In genomic region chr4:181685461-181685860, GRCh38 we compare ENCODE assay signal across 23 cellular contexts.
A peak's percentile ranks its signal among the peaks of the same experiment; 100 is the strongest.
DNase-seq lines count a peak whose midpoint lies in the region; ATAC-seq and TF ChIP-seq lines count a peak whose summit lies in the region.
"Had no signal": no experiment of that assay in that cellular context is flagged by ENCODE, and none has a peak within 500 bp of the region (broad histone marks: within the 10 kb centered on the region; RNA-seq: fewer than 3 reads in every experiment).

No MANE protein-coding gene starts in this region.

- H3K4me1 ChIP-seq in CD8-positive, alpha-beta memory T cell (ENCODE audit: insufficient read depth, low read length), result no peaks in the 10 kb centered on the region
- H3K4me1 ChIP-seq: esophagus squamous epithelium had no signal

- DNase-seq in GM03348 (ENCODE audit: low spot score) (peak; percentile 34), RWPE1 (ENCODE audit: low spot score) (peak; percentile 29), choroid plexus epithelial cell (ENCODE audit: low read depth) (peak; percentile 51), osteocyte (ENCODE audit: extremely low spot score, unreplicated experiment) (no peak)
- DNase-seq in CD8-positive, alpha-beta memory T cell, result no peak
- DNase-seq: activated naive CD8-positive, alpha-beta T cell treated with anti-CD3 and anti-CD28 coated beads, Interleukin-2, amount 10 ng/mL, durations not matched to agents 7 days and 5 days; AML-193; central memory CD4-positive, alpha-beta T cell; COR-L47; effector CD8-positive, alpha-beta T cell; esophagus squamous epithelium; kidney; natural killer cell; NCI-H1930; NCI-H524 treated with DMSO at 0.1 percent for 48 hours; small intestine; stimulated activated CD4-positive, alpha-beta T cell treated with anti-CD3 and anti-CD28 coated beads, Interleukin-4, amount 100 ng/mL, for 24 hours had no signal

- TF ChIP-seq CTCF in RWPE1 (conservative IDR thresholded peaks at IDR 0.05; ENCODE audit: low read depth), result no peak
- no peak for TF ChIP-seq CTCF in choroid plexus epithelial cell (conservative IDR thresholded peaks at IDR 0.05; ENCODE audit: low read depth, low read length)
- TF ChIP-seq CTCF in osteocyte (IDR thresholded peaks at IDR 0.05), result no peak

- peaks cover 4% of the 10 kb centered on the region for H3K9me3 Mint-ChIP-seq in osteocyte (ENCODE audit: unreplicated experiment)
- H3K9me3 Mint-ChIP-seq in CD8-positive, alpha-beta memory T cell, result peaks cover 0 to 12% (median 1%) of the 10 kb centered on the region in 5 donors
- H3K9me3 Mint-ChIP-seq: activated naive CD8-positive, alpha-beta T cell treated with anti-CD3 and anti-CD28 coated beads, Interleukin-2, amount 10 ng/mL, durations not matched to agents 7 days and 5 days; activated T-helper 1 cell treated with anti-CD3 and anti-CD28 coated beads, Interleukin-12 subunit alpha, Interleukin-12 subunit beta, Interleukin-2, Interleukin-4 antibody, amounts not matched to agents 30 ng/mL and 10 ng/mL and 1 ng/mL, durations not matched to agents 14 hours and 24 hours and 36 hours had no signal

- H3K4me3 Mint-ChIP-seq in osteocyte (ENCODE audit: unreplicated experiment), result no peak overlapping the region
- H3K4me3 Mint-ChIP-seq in CD8-positive, alpha-beta memory T cell, result no peak overlapping the region
- H3K4me3 Mint-ChIP-seq: activated naive CD8-positive, alpha-beta T cell treated with anti-CD3 and anti-CD28 coated beads, Interleukin-2, amount 10 ng/mL, durations not matched to agents 7 days and 5 days; activated T-helper 1 cell treated with anti-CD3 and anti-CD28 coated beads, Interleukin-12 subunit alpha, Interleukin-12 subunit beta, Interleukin-2, Interleukin-4 antibody, amounts not matched to agents 30 ng/mL and 10 ng/mL and 1 ng/mL, durations not matched to agents 14 hours and 24 hours and 36 hours; natural killer cell had no signal

- no peaks in the 10 kb centered on the region for H3K27me3 Mint-ChIP-seq in osteocyte (ENCODE audit: unreplicated experiment)
- no peaks in the 10 kb centered on the region for H3K27me3 Mint-ChIP-seq in CD8-positive, alpha-beta memory T cell
- H3K27me3 Mint-ChIP-seq: activated naive CD8-positive, alpha-beta T cell treated with anti-CD3 and anti-CD28 coated beads, Interleukin-2, amount 10 ng/mL, durations not matched to agents 7 days and 5 days had no signal

- H3K4me1 Mint-ChIP-seq in osteocyte (ENCODE audit: unreplicated experiment), result peaks cover 75% of the 10 kb centered on the region
- H3K4me1 Mint-ChIP-seq in CD8-positive, alpha-beta memory T cell, result no peaks in the 10 kb centered on the region
- H3K4me1 Mint-ChIP-seq: activated naive CD8-positive, alpha-beta T cell treated with anti-CD3 and anti-CD28 coated beads, Interleukin-2, amount 10 ng/mL, durations not matched to agents 7 days and 5 days; natural killer cell had no signal

- no peak overlapping the region for H3K27ac ChIP-seq in RWPE1
- no peak overlapping the region for H3K27ac ChIP-seq in CD8-positive, alpha-beta memory T cell (ENCODE audit: low read depth, low read length)
- H3K27ac ChIP-seq: esophagus squamous epithelium had no signal

- no peaks in the 10 kb centered on the region for H3K36me3 ChIP-seq in CD8-positive, alpha-beta memory T cell (ENCODE audit: insufficient read depth, low read length)
- H3K36me3 ChIP-seq: esophagus squamous epithelium had no signal

- H3K27me3 ChIP-seq in CD8-positive, alpha-beta memory T cell (ENCODE audit: insufficient read depth, low read length, poor library complexity, severe bottlenecking), result no peaks in the 10 kb centered on the region
- H3K27me3 ChIP-seq: esophagus squamous epithelium had no signal

- CTCF ChIA-PET in RWPE1 (lab: Yijun Ruan, JAX), result no interaction called here
- CTCF ChIA-PET in CD8-positive, alpha-beta memory T cell (lab: Charles Lee), result no interaction called here

- H3K9me3 ChIP-seq in CD8-positive, alpha-beta memory T cell (ENCODE audit: low read length), result no peaks in the 10 kb centered on the region
- H3K9me3 ChIP-seq: esophagus squamous epithelium had no signal

- H3K36me3 Mint-ChIP-seq in osteocyte (ENCODE audit: unreplicated experiment), result no peaks in the 10 kb centered on the region
- no peaks in the 10 kb centered on the region for H3K36me3 Mint-ChIP-seq in CD8-positive, alpha-beta memory T cell
- H3K36me3 Mint-ChIP-seq: activated naive CD8-positive, alpha-beta T cell treated with anti-CD3 and anti-CD28 coated beads, Interleukin-2, amount 10 ng/mL, durations not matched to agents 7 days and 5 days; natural killer cell had no signal

- ATAC-seq in GM21529 (IDR thresholded peaks at IDR 0.05; ENCODE audit: unreplicated experiment), result no peak
- no peak for ATAC-seq in GM18511 (IDR thresholded peaks at IDR 0.05; ENCODE audit: unreplicated experiment)
- no peak for ATAC-seq in HG03196 (IDR thresholded peaks at IDR 0.05; ENCODE audit: unreplicated experiment)
- ATAC-seq: GM12878, natural killer cell had no signal

- POLR2A ChIA-PET in RWPE1 (lab: Yijun Ruan, JAX; ENCODE audit: low non-redundant PET), result no interaction called here
- POLR2A ChIA-PET in CD8-positive, alpha-beta memory T cell (lab: Charles Lee), result no interaction called here

- no peak overlapping the region for H3K4me3 ChIP-seq in choroid plexus epithelial cell (ENCODE audit: low read depth, low read length)
- no peak overlapping the region for H3K4me3 ChIP-seq in CD8-positive, alpha-beta memory T cell (ENCODE audit: low read length)
- H3K4me3 ChIP-seq: esophagus squamous epithelium, GM12878 had no signal

- peak overlapping the region; percentile 89 for H3K27ac Mint-ChIP-seq in osteocyte (ENCODE audit: unreplicated experiment)
- no peak overlapping the region for H3K27ac Mint-ChIP-seq in CD8-positive, alpha-beta memory T cell
- H3K27ac Mint-ChIP-seq: activated naive CD8-positive, alpha-beta T cell treated with anti-CD3 and anti-CD28 coated beads, Interleukin-2, amount 10 ng/mL, durations not matched to agents 7 days and 5 days; activated T-helper 1 cell treated with anti-CD3 and anti-CD28 coated beads, Interleukin-12 subunit alpha, Interleukin-12 subunit beta, Interleukin-2, Interleukin-4 antibody, amounts not matched to agents 30 ng/mL and 10 ng/mL and 1 ng/mL, durations not matched to agents 14 hours and 24 hours and 36 hours; natural killer cell; progenitor cell of endocrine pancreas had no signal

Comparison
In these comparisons a context has a peak if more than half of its experiments do, and no peak if none do; other contexts are left out.
1. DNase-seq: peak in GM03348 (single experiment), RWPE1 (single experiment) and choroid plexus epithelial cell (single experiment); none in osteocyte (single experiment) and CD8-positive, alpha-beta memory T cell (0 of 5).